In genomic region chr4:5965225-5965624, GRCh38 we compare ENCODE assay signal across 23 cellular contexts. TPM values are rescaled to one million over a fixed set of nuclear protein-coding genes. Genes with fewer than 3 reads are reported as not detected.
DNase-seq lines count a peak whose midpoint lies in the region; ATAC-seq and TF ChIP-seq lines count a peak whose summit lies in the region.
"Had no signal": no experiment of that assay in that cellular context is flagged by ENCODE, and none has a peak within 500 bp of the region (broad histone marks: within the 10 kb centered on the region; RNA-seq: fewer than 3 reads in every experiment).

No MANE protein-coding gene starts in this region.

- DNase-seq in activated CD8-positive, alpha-beta memory T cell treated with anti-CD3 and anti-CD28 coated beads, Interleukin-2, amount 50 U/mL, for 48 hours: peak; percentile 6
- DNase-seq in activated CD8-positive, alpha-beta memory T cell treated with anti-CD3 and anti-CD28 coated beads, Interleukin-2, amount 50 U/mL, for 4 hours: no peak
- DNase-seq in endodermal cell (peak; percentile 28), mesenteric fat pad (ENCODE audit: low spot score) (peak; percentile 69), globus pallidus (ENCODE audit: low spot score) (no peak)
- DNase-seq: AML-193; CD4-positive, alpha-beta memory T cell; DMS79 treated with DMSO at 0.1 percent for 48 hours; GF-D8; H7; HFFc6 had no signal

- H3K27ac Mint-ChIP-seq in endodermal cell: no peak overlapping the region
- H3K27ac Mint-ChIP-seq: CD14-positive monocyte; CD4-positive, alpha-beta memory T cell; GM23338; HFFc6 had no signal

- no peak for ATAC-seq in GM19328 (IDR thresholded peaks at IDR 0.05; ENCODE audit: unreplicated experiment)
- no peak for ATAC-seq in HG02571 (IDR thresholded peaks at IDR 0.05; ENCODE audit: unreplicated experiment)
- ATAC-seq: A549, GM12878, GM23338, HCT116, HepG2 had no signal

- H3K27ac ChIP-seq in BLaER1 (no peak overlapping the region), endodermal cell (ENCODE audit: low read depth, low read length) (no peak overlapping the region)
- H3K27ac ChIP-seq: 22Rv1, A549 had no signal

- H3K9me3 ChIP-seq in BLaER1 (no peaks in the 10 kb centered on the region), endodermal cell (ENCODE audit: control insufficient read depth, low read length) (no peaks in the 10 kb centered on the region)
- H3K9me3 ChIP-seq: A549 had no signal

- H4K20me1 ChIP-seq in BLaER1: no peaks in the 10 kb centered on the region

- H3K4me3 ChIP-seq in BLaER1 (no peak overlapping the region), endodermal cell (ENCODE audit: low read length) (no peak overlapping the region)
- H3K4me3 ChIP-seq: A549, GM12878, GM23338 had no signal

- WGBS in endodermal cell (ENCODE audit: insufficient coverage in 1 of 2, insufficient read length in 1 of 2), 2 experiments: 90 to 93% methylated on average over 6 to 9 of the region's 9 CpGs

- no peak overlapping the region for H3K9ac ChIP-seq in BLaER1
- no peak overlapping the region for H3K9ac ChIP-seq in endodermal cell (ENCODE audit: extremely low read depth, low read length, poor library complexity, severe bottlenecking)

- no peaks in the 10 kb centered on the region for H3K9me3 Mint-ChIP-seq in endodermal cell
- H3K9me3 Mint-ChIP-seq: CD14-positive monocyte, GM23338, IgD-negative memory B cell had no signal

- H3K4me1 Mint-ChIP-seq in endodermal cell: peaks cover under 1% of the 10 kb centered on the region
- H3K4me1 Mint-ChIP-seq: CD14-positive monocyte; CD4-positive, alpha-beta memory T cell; IgD-negative memory B cell had no signal

- H3K4me1 ChIP-seq in BLaER1: peaks cover 41% of the 10 kb centered on the region
- H3K4me1 ChIP-seq in endodermal cell (ENCODE audit: control insufficient read depth, insufficient read depth, low read length): no peaks in the 10 kb centered on the region
- H3K4me1 ChIP-seq: A549 had no signal

- H3K36me3 ChIP-seq in BLaER1 (no peaks in the 10 kb centered on the region), endodermal cell (ENCODE audit: control insufficient read depth, insufficient read depth, low read length) (no peaks in the 10 kb centered on the region)

- no peak overlapping the region for H3K4me3 Mint-ChIP-seq in endodermal cell
- H3K4me3 Mint-ChIP-seq: CD4-positive, alpha-beta memory T cell; GM23338; HFFc6 had no signal

- peaks cover 4% of the 10 kb centered on the region for H3K27me3 Mint-ChIP-seq in endodermal cell (ENCODE audit: insufficient read depth)

- H3K27me3 ChIP-seq in BLaER1 (no peaks in the 10 kb centered on the region), endodermal cell (ENCODE audit: control insufficient read depth, insufficient read depth, low read length, poor library complexity, severe bottlenecking) (no peaks in the 10 kb centered on the region)

- no peak for TF ChIP-seq CTCF in endodermal cell (conservative IDR thresholded peaks at IDR 0.05)

- H3K36me3 Mint-ChIP-seq in endodermal cell (ENCODE audit: low read depth): no peaks in the 10 kb centered on the region
- H3K36me3 Mint-ChIP-seq: CD14-positive monocyte; CD4-positive, alpha-beta memory T cell; IgD-negative memory B cell had no signal

- 0 out of 2 replicates have a peak overlapping the region, but pooled peaks have one; percentile 3 for H3K4me2 ChIP-seq in BLaER1
- H3K4me2 ChIP-seq: A549, GM23338 had no signal

RNA-seq across cellular contexts. Expression of gene C4orf50, which starts 53.0 kb away (rescaled TPM):
- 1 to 10 TPM in 1 of 2 donors, under 1 TPM in 1; 0.84 to 1.6 TPM for total RNA-seq in endodermal cell
- 0.11 TPM for polyA plus RNA-seq in endodermal cell (2013, experiment 1 of 2)
- 0.17 TPM for polyA plus RNA-seq in endodermal cell (2013, experiment 2 of 2)
- not detected for total RNA-seq in mesenteric fat pad
- total RNA-seq: HepG2, HFFc6 had no signal
- polyA plus RNA-seq: A549, BJ, CD14-positive monocyte, HepG2, IgD-negative memory B cell had no signal

Comparison
In these comparisons a context has a peak if more than half of its experiments do, and no peak if none do; other contexts are left out.
1. DNase-seq: peak in activated CD8-positive, alpha-beta memory T cell treated with anti-CD3 and anti-CD28 coated beads, Interleukin-2, amount 50 U/mL, for 48 hours (single experiment), endodermal cell (single experiment) and mesenteric fat pad (single experiment); none in activated CD8-positive, alpha-beta memory T cell treated with anti-CD3 and anti-CD28 coated beads, Interleukin-2, amount 50 U/mL, for 4 hours (single experiment) and globus pallidus (single experiment).